ENCODE assay signal across 9 cellular contexts in the genomic region with DNA sequence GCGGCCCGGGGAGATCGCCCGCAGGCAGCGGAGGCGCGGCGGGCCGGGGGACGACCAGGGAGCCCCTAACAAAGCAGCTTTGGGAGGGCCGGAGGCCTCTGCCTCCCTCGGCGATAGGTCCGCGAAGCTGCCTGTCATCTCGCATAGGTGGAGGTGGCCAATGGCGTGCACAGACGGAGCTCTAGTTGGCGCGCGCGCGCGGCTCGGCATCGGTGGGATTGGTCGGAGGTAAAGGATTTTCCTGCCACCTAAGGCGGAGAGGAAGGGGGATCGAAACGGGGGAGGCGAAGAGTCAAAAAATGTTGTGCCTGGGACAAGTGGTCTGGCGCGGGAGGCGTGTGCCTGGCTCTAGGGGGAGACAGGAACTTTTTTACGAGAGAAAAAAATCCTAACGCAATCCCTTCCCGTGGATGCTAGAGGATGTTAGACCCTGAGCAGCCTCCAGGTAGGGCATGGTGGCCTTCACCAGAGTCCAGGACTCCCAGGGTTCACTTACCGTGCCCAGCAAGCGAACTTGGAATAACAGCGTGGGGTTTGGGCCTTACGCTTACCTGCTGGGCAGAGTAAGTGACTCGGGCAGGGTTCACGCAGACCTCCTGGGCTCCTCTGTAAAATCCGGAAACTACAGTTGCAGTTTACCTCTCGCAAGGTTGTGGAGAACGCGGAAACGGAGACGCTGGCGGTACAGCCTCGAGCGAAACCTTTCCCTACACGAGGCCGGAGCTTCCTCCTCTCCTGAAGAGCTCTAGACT.
DNase-seq lines count a peak whose midpoint lies in the region; ATAC-seq and TF ChIP-seq lines count a peak whose summit lies in the region.
"Had no signal": no experiment of that assay in that cellular context is flagged by ENCODE, and none has a peak within 500 bp of the region (broad histone marks: within the 10 kb centered on the region; RNA-seq: fewer than 3 reads in every experiment).

No MANE protein-coding gene starts in this region.

- peaks cover 7 to 12% of the 10 kb centered on the region in 2 donors for H3K27me3 Mint-ChIP-seq in CD4-positive, alpha-beta memory T cell

- H3K36me3 ChIP-seq in CD4-positive, alpha-beta memory T cell (ENCODE audit: insufficient read depth, low read length) = no peaks in the 10 kb centered on the region
- no peaks in the 10 kb centered on the region for H3K36me3 ChIP-seq in HUES48 (ENCODE audit: control insufficient read depth, insufficient read depth, low read length)

- POLR2A ChIA-PET in CD4-positive, alpha-beta memory T cell (lab: Charles Lee; ENCODE audit: partially characterized antibody) = interaction anchor here (0.6 to 2.2 kb wide), 21 partner anchors 12 to 547 kb away, joined by 3 to 17 read pairs (median 4); no protein-coding TSS in a partner anchor

- H3K27ac Mint-ChIP-seq in CD4-positive, alpha-beta memory T cell = peak overlapping the region; percentile 39 to 94 (median 83)

- DNase-seq in CD4-positive, alpha-beta memory T cell = peak; percentile 88 to 94 (median 91)
- peak; percentile 55 for DNase-seq in RPMI8226
- peak; percentile 92 for DNase-seq in activated gamma-delta T cell treated with Interleukin-2 at 50 U/mL for 16 hours
- peak; percentile 70 to 82 for DNase-seq in foreskin fibroblast
- DNase-seq in non-pigmented ciliary epithelial cell (ENCODE audit: low read depth) = peak; percentile 88
- DNase-seq in stromal cell of bone marrow (ENCODE audit: low read depth) = peak; percentile 80

- no peaks in the 10 kb centered on the region for H3K27me3 ChIP-seq in CD4-positive, alpha-beta memory T cell (ENCODE audit: insufficient read depth, low read length)
- H3K27me3 ChIP-seq in HUES48 (ENCODE audit: control insufficient read depth, insufficient read depth, low read length) = peaks cover 35% of the 10 kb centered on the region

- H3K9me3 Mint-ChIP-seq in CD4-positive, alpha-beta memory T cell = peaks cover 0 to 2% (median 0%) of the 10 kb centered on the region in 8 donors

- no peak for TF ChIP-seq CTCF in foreskin fibroblast (IDR thresholded peaks at IDR 0.05; ENCODE audit: low read depth, low read length)

- intact Hi-C loops in CD4-positive, alpha-beta memory T cell (cut with micrococcal nuclease) = loop anchor here (2.0 to 5.0 kb wide), 6 partner anchors 98 to 373 kb away; a partner anchor contains a TSS

- peaks cover 21% of the 10 kb centered on the region for H3K4me1 ChIP-seq in CD4-positive, alpha-beta memory T cell (ENCODE audit: insufficient read depth, low read length)
- peaks cover 41% of the 10 kb centered on the region for H3K4me1 ChIP-seq in HUES48 (ENCODE audit: control insufficient read depth, insufficient read depth, low read length)

- H3K27ac ChIP-seq in CD4-positive, alpha-beta memory T cell (ENCODE audit: low read depth, low read length) = peak overlapping the region; percentile 1
- peak overlapping the region; percentile 93 for H3K27ac ChIP-seq in HUES48 (ENCODE audit: low read depth, low read length)

- ATAC-seq in GM21367 (IDR thresholded peaks at IDR 0.05; ENCODE audit: unreplicated experiment) = peak; percentile 74
- ATAC-seq: Panc1 had no signal

- no peaks in the 10 kb centered on the region for H3K36me3 Mint-ChIP-seq in CD4-positive, alpha-beta memory T cell

- H3K4me3 Mint-ChIP-seq in CD4-positive, alpha-beta memory T cell = peak overlapping the region; percentile 85 to 96 (median 94)

- peak overlapping the region; percentile 89 for H3K9ac ChIP-seq in HUES48 (ENCODE audit: low read depth, low read length)

- no peaks in the 10 kb centered on the region for H3K9me3 ChIP-seq in CD4-positive, alpha-beta memory T cell (ENCODE audit: control insufficient read depth in 1 of 2, low read length in 2 of 2)
- H3K9me3 ChIP-seq in HUES48 (ENCODE audit: control insufficient read depth, insufficient read depth, low read length) = no peaks in the 10 kb centered on the region

- H3K4me3 ChIP-seq in CD4-positive, alpha-beta memory T cell (ENCODE audit: low read length in 2 of 2) = peak overlapping the region; percentile 43 to 78
- peak overlapping the region; percentile 82 for H3K4me3 ChIP-seq in HUES48 (ENCODE audit: low read depth, low read length)
- peak overlapping the region; percentile 27 to 40 for H3K4me3 ChIP-seq in foreskin fibroblast (ENCODE audit: low read depth in 1 of 2, low read length in 2 of 2)

- CTCF ChIA-PET in CD4-positive, alpha-beta memory T cell (lab: Charles Lee; ENCODE audit: partially characterized antibody) = interaction anchor here (0.6 to 4.6 kb wide), 15 partner anchors 11 to 1712 kb away, joined by 3 to 40 read pairs (median 5); no protein-coding TSS in a partner anchor

- peaks cover 11 to 39% (median 25%) of the 10 kb centered on the region in 4 donors for H3K4me1 Mint-ChIP-seq in CD4-positive, alpha-beta memory T cell

Comparison
In these comparisons a context has a peak if more than half of its experiments do, and no peak if none do; other contexts are left out.
1. Peak in every context shown above with its lines: DNase-seq, ATAC-seq, H3K4me3 ChIP-seq and H3K27ac ChIP-seq.